ENCODE assay signal across 8 cellular contexts in genomic region chr3:32143849-32144757, GRCh38. TPM values are rescaled to one million over a fixed set of nuclear protein-coding genes. Genes with fewer than 3 reads are reported as not detected.
DNase-seq lines count a peak whose midpoint lies in the region; ATAC-seq and TF ChIP-seq lines count a peak whose summit lies in the region.

No MANE protein-coding gene starts in this region.

- H3K9me3 ChIP-seq in MM.1S (replicated peaks; ENCODE audit: insufficient read depth, low read length) (no peaks in the 10 kb centered on the region), adrenal gland (replicated peaks in 1 of 3) (no peaks in the 10 kb centered on the region)

- H3F3A ChIP-seq in MM.1S (ENCODE audit: insufficient read depth, low read length) = no peaks in the 10 kb centered on the region

- H3K4me3 ChIP-seq in MM.1S (ENCODE audit: low read length) (no peak overlapping the region), adrenal gland (no peak overlapping the region), skeletal muscle cell (ENCODE audit: low read depth, low read length) (no peak overlapping the region)

- ATAC-seq in GM21447 (IDR thresholded peaks at IDR 0.05; ENCODE audit: unreplicated experiment) (peak; percentile 75), left ventricle myocardium superior (peak; percentile 84)

- no peaks in the 10 kb centered on the region for H3K36me3 ChIP-seq in MM.1S (replicated peaks; ENCODE audit: insufficient read depth, low read length)
- peaks cover 0 to 8% of the 10 kb centered on the region in 2 donors for H3K36me3 ChIP-seq in adrenal gland (replicated peaks in 1 of 2)

- intact Hi-C loops in adrenal gland (cut with DNase I) (loop anchor here in 1 of 2 donors (5.0 kb wide), 1 partner anchor 127 kb away; no protein-coding TSS in a partner anchor), left ventricle myocardium superior (cut with micrococcal nuclease) (loop anchor here (1.0 kb wide), 1 partner anchor 125 kb away; no protein-coding TSS in a partner anchor), posterior vena cava (cut with DNase I) (loop anchor here (2.0 to 10.0 kb wide), 2 partner anchors 125 to 129 kb away; no protein-coding TSS in a partner anchor)

- H3K9me2 ChIP-seq in MM.1S (replicated peaks; ENCODE audit: insufficient read depth, low read length) = no peaks in the 10 kb centered on the region

- peak; percentile 84 for DNase-seq in DMS 273 (lab: John Stamatoyannopoulos, UW; ENCODE audit: unreplicated experiment)
- DNase-seq in MM.1S = peak; percentile 61
- DNase-seq in SK-MEL-5 (ENCODE audit: low read depth, low spot score) = peak; percentile 93
- peak; percentile 51 to 80 (median 68) for DNase-seq in adrenal gland
- no peak for DNase-seq in left ventricle myocardium superior
- peak; percentile 85 for DNase-seq in skeletal muscle cell (ENCODE audit: low read depth)
- DNase-seq in posterior vena cava (ENCODE audit: low spot score) = no peak

- in situ Hi-C loops in SK-MEL-5 (cut with HindIII; ENCODE audit: low pct_unique_long_range_greater_than_20kb, low sequenced_read_pairs) = no loop called here

- H3K4me1 ChIP-seq in MM.1S (ENCODE audit: low read length) (no peaks in the 10 kb centered on the region), adrenal gland (replicated peaks in 1 of 2) (no peaks in the 10 kb centered on the region)

- no peaks in the 10 kb centered on the region for H4K20me1 ChIP-seq in MM.1S (ENCODE audit: insufficient read depth, low read length)

- no peak overlapping the region for H2AFZ ChIP-seq in MM.1S (ENCODE audit: low read length)

- no peaks in the 10 kb centered on the region for H3K27me3 ChIP-seq in MM.1S (replicated peaks; ENCODE audit: insufficient read depth, low read length)
- no peaks in the 10 kb centered on the region for H3K27me3 ChIP-seq in adrenal gland

- no peak overlapping the region for H3K9ac ChIP-seq in MM.1S (ENCODE audit: low read length)

- TF ChIP-seq POLR2A in adrenal gland (IDR thresholded peaks at IDR 0.05) = no peak

- TF ChIP-seq CTCF in MM.1S (IDR thresholded peaks at IDR 0.05; ENCODE audit: low read length) = peak; percentile 82
- TF ChIP-seq CTCF in adrenal gland (IDR thresholded peaks at IDR 0.05) = peak; percentile 75 to 89 (median 81)

- no peak overlapping the region for H3K27ac ChIP-seq in MM.1S (ENCODE audit: low read length)
- H3K27ac ChIP-seq in adrenal gland = no peak overlapping the region

- H3K79me2 ChIP-seq in MM.1S (ENCODE audit: low read length) = no peaks in the 10 kb centered on the region

- H3K4me2 ChIP-seq in MM.1S (ENCODE audit: low read depth, low read length) = no peak overlapping the region

- WGBS in adrenal gland, 4 donors = 61 to 69% (median 65%) methylated on average over 11 of the region's 11 CpGs

RNA-seq across cellular contexts. Expression of gene GPD1L, which starts 37.7 kb away (rescaled TPM):
- total RNA-seq in SK-MEL-5 (2014; rRNA removed; shearing (Covaris generic)) = 30.3 and 30.4 TPM in 2 replicates
- polyA plus RNA-seq in SK-MEL-5 (2015; cell fraction: cytosol; rRNA removed) = 24.4 and 34.5 TPM in 2 replicates
- 32.9 and 43.1 TPM in 2 replicates for polyA plus RNA-seq in SK-MEL-5 (2015; cell fraction: nucleus; rRNA removed)
- total RNA-seq in adrenal gland (100 to 1,000 TPM in 1 of 8 donors, 10 to 100 TPM in 7; 55.3 to 108 (median 79.1) TPM), left ventricle myocardium superior (246 TPM), posterior vena cava (10 to 100 TPM; 41.0 to 47.4 TPM)
- 100 to 1,000 TPM in 1 of 3 donors, 10 to 100 TPM in 2; 19.7 to 116 (median 24.6) TPM for polyA plus RNA-seq in adrenal gland

Comparison
In these comparisons a context has a peak if more than half of its experiments do, and no peak if none do; other contexts are left out.
1. DNase-seq: peak in DMS 273 (single experiment), MM.1S (single experiment), SK-MEL-5 (single experiment), adrenal gland (7 of 7) and skeletal muscle cell (single experiment); none in left ventricle myocardium superior (single experiment) and posterior vena cava (single experiment).